Comparison of ENCODE assay signal across 16 cellular contexts in genomic region chr10:102819054-102819453, GRCh38. TPM values are rescaled to one million over a fixed set of nuclear protein-coding genes. Genes with fewer than 3 reads are reported as not detected.
DNase-seq lines count a peak whose midpoint lies in the region; ATAC-seq and TF ChIP-seq lines count a peak whose summit lies in the region.
"Had no signal": no experiment of that assay in that cellular context is flagged by ENCODE, and none has a peak within 500 bp of the region (broad histone marks: within the 10 kb centered on the region; RNA-seq: fewer than 3 reads in every experiment).

No MANE protein-coding gene starts in this region.

- H3K36me3 Mint-ChIP-seq in dendritic cell treated with granulocyte-macrophage colony-stimulating factor and Interleukin-4, amounts not matched to agents 40 ng/mL and 50 ng/mL, for 4 days (ENCODE audit: low read depth) = peaks cover 21% of the 10 kb centered on the region

- no CpG with 5 or more reads among the region's 6 CpGs for WGBS in neuronal stem cell (ENCODE audit: extremely low coverage in 2 of 2, insufficient read length in 2 of 2, insufficient replicate concordance in 1 of 2), 2 donors
- whole genome bisulfite sequencing in upper lobe of left lung, 2 donors = 35 to 62% methylated on average over 6 of the region's 6 CpGs

- H3K27me3 Mint-ChIP-seq in dendritic cell treated with granulocyte-macrophage colony-stimulating factor and Interleukin-4, amounts not matched to agents 40 ng/mL and 50 ng/mL, for 4 days = no peaks in the 10 kb centered on the region

- no peak overlapping the region for H2BK12ac ChIP-seq in neuronal stem cell (ENCODE audit: low read length)

- no peak for TF ChIP-seq CTCF in upper lobe of left lung (IDR thresholded peaks at IDR 0.05)

- H3K9me3 ChIP-seq in neuronal stem cell (replicated peaks in 1 of 2; ENCODE audit: control insufficient read depth in 2 of 2, insufficient read depth in 1 of 2, low read depth in 1 of 2, low read length in 2 of 2) (no peaks in the 10 kb centered on the region), upper lobe of left lung (no peaks in the 10 kb centered on the region)
- H3K9me3 ChIP-seq: prostate gland had no signal

- no peak overlapping the region for H4K8ac ChIP-seq in neuronal stem cell (ENCODE audit: low read depth, low read length)

- no peak overlapping the region for H2BK15ac ChIP-seq in neuronal stem cell (ENCODE audit: low read length)

- H3K4me3 ChIP-seq in neuronal stem cell (ENCODE audit: low read length in 2 of 2) = no peak overlapping the region
- no peak overlapping the region for H3K4me3 ChIP-seq in upper lobe of left lung
- H3K4me3 ChIP-seq: prostate gland had no signal

- H3K27ac ChIP-seq in neuronal stem cell (replicated peaks; ENCODE audit: low read length) = no peak overlapping the region
- H3K27ac ChIP-seq in upper lobe of left lung = peak overlapping the region; percentile 61 to 91 (median 69)
- H3K27ac ChIP-seq: 22Rv1 had no signal

- H3K36me3 ChIP-seq in neuronal stem cell (replicated peaks in 1 of 2; ENCODE audit: control insufficient read depth in 2 of 2, insufficient read depth in 2 of 2, low read length in 2 of 2) (peaks cover 3 to 10% of the 10 kb centered on the region in 2 donors), upper lobe of left lung (peaks cover 0 to 11% (median 5%) of the 10 kb centered on the region in 4 donors)
- H3K36me3 ChIP-seq: prostate gland had no signal

- H3K4me1 ChIP-seq in neuronal stem cell (ENCODE audit: control insufficient read depth in 2 of 2, insufficient read depth in 1 of 2, low read depth in 1 of 2, low read length in 2 of 2) (peaks cover 0 to 8% of the 10 kb centered on the region in 2 donors), upper lobe of left lung (peaks cover 26 to 44% (median 27%) of the 10 kb centered on the region in 4 donors)
- H3K4me1 ChIP-seq: prostate gland had no signal

- H2BK120ac ChIP-seq in neuronal stem cell (ENCODE audit: low read depth, low read length) = no peak overlapping the region

- ATAC-seq in upper lobe of left lung (ENCODE audit: low FRiP score in 2 of 2) = peak in 1 of 2 donors; percentile 62
- ATAC-seq: activated T-cell treated with anti-CD3 and anti-CD28 coated beads, Interleukin-2, amount 50 U/mL, for 4 hours; stimulated activated naive CD8-positive, alpha-beta T cell treated with anti-CD3 and anti-CD28 coated beads, Interleukin-15, Interleukin-2, amounts not matched to agents 100 U/mL and 50 U/mL, for 24 hours had no signal

- no peak overlapping the region for H3K18ac ChIP-seq in neuronal stem cell (ENCODE audit: low read length)

- no peak overlapping the region for H3K23ac ChIP-seq in neuronal stem cell (ENCODE audit: low read depth, low read length, poor library complexity)

- no peak overlapping the region for H3K9ac ChIP-seq in neuronal stem cell (ENCODE audit: low read depth, low read length, poor library complexity)

- no peak overlapping the region for H2AFZ ChIP-seq in neuronal stem cell (ENCODE audit: low read length)

- H4K91ac ChIP-seq in neuronal stem cell (ENCODE audit: low read depth, low read length, poor library complexity) = no peak overlapping the region

- peak overlapping the region; percentile 10 for H2BK5ac ChIP-seq in neuronal stem cell (ENCODE audit: low read length)

- no peaks in the 10 kb centered on the region for H3K9me3 Mint-ChIP-seq in dendritic cell treated with granulocyte-macrophage colony-stimulating factor and Interleukin-4, amounts not matched to agents 40 ng/mL and 50 ng/mL, for 4 days
- H3K9me3 Mint-ChIP-seq: activated T-cell treated with anti-CD3 and anti-CD28 coated beads, Interleukin-2, amount 50 U/mL, for 4 hours had no signal

- peaks cover 2% of the 10 kb centered on the region for H3K79me1 ChIP-seq in neuronal stem cell (ENCODE audit: low read depth, low read length)

- intact Hi-C loops in dendritic cell treated with granulocyte-macrophage colony-stimulating factor and Interleukin-4, amounts not matched to agents 40 ng/mL and 50 ng/mL, for 4 days (cut with micrococcal nuclease) = loop anchor here (5.0 kb wide), 2 partner anchors 47 to 77 kb away; partner anchors contain the start of gene WBP1L

- peak overlapping the region; percentile 20 for H3K4me3 Mint-ChIP-seq in dendritic cell treated with granulocyte-macrophage colony-stimulating factor and Interleukin-4, amounts not matched to agents 40 ng/mL and 50 ng/mL, for 4 days
- H3K4me3 Mint-ChIP-seq: activated T-cell treated with anti-CD3 and anti-CD28 coated beads, Interleukin-2, amount 50 U/mL, for 4 hours had no signal

- no peak overlapping the region for H3K4me2 ChIP-seq in neuronal stem cell (ENCODE audit: insufficient read depth, low read length, poor library complexity, severe bottlenecking)

- TF ChIP-seq EP300 in upper lobe of left lung (IDR thresholded peaks at IDR 0.05) = no peak

- no peak for TF ChIP-seq POLR2A in upper lobe of left lung (IDR thresholded peaks at IDR 0.05)

- DNase-seq in SIG-M5 treated with dmso at 0.1 percent for 504 hours (lab: John Stamatoyannopoulos, UW; ENCODE audit: unreplicated experiment) = peak; percentile 27
- DNase-seq in SIG-M5 (lab: John Stamatoyannopoulos, UW) = no peak
- no peak for DNase-seq in neuronal stem cell (ENCODE audit: low spot score)
- DNase-seq in upper lobe of left lung = peak in 1 of 2 donors; percentile 71
- DNase-seq in HuH-7 (ENCODE audit: low spot score) = no peak
- no peak for DNase-seq in NCI-H510A treated with DMSO at 0.1 percent for 48 hours (lab: John Stamatoyannopoulos, UW)
- no peak for DNase-seq in activated CD4-positive, alpha-beta T cell treated with anti-CD3 and anti-CD28 coated beads, Interleukin-2, amount 50 U/mL, for 4 hours
- DNase-seq: activated T-cell treated with anti-CD3 and anti-CD28 coated beads, Interleukin-2, amount 50 U/mL, for 4 hours; mesenchymal stem cell; NCI-H1048; stimulated activated CD4-positive, alpha-beta T cell treated with anti-CD3 and anti-CD28 coated beads, Interleukin-4, amount 100 ng/mL, for 24 hours; stimulated activated naive CD8-positive, alpha-beta T cell treated with anti-CD3 and anti-CD28 coated beads, Interleukin-15, Interleukin-2, amounts not matched to agents 100 U/mL and 50 U/mL, for 24 hours had no signal

- H3K27me3 ChIP-seq in neuronal stem cell (ENCODE audit: control insufficient read depth in 3 of 3, insufficient read depth in 3 of 3, low read depth in 1 of 3, low read length in 3 of 3) = peaks cover 0 to 3% (median 0%) of the 10 kb centered on the region in 3 experiments
- H3K27me3 ChIP-seq in upper lobe of left lung = no peaks in the 10 kb centered on the region

- peaks cover 64% of the 10 kb centered on the region for H3K4me1 Mint-ChIP-seq in dendritic cell treated with granulocyte-macrophage colony-stimulating factor and Interleukin-4, amounts not matched to agents 40 ng/mL and 50 ng/mL, for 4 days (ENCODE audit: low read depth)

- H3K4ac ChIP-seq in neuronal stem cell (ENCODE audit: low read length) = no peak overlapping the region

- peak overlapping the region; percentile 95 for H3K27ac Mint-ChIP-seq in dendritic cell treated with granulocyte-macrophage colony-stimulating factor and Interleukin-4, amounts not matched to agents 40 ng/mL and 50 ng/mL, for 4 days

- H2AK5ac ChIP-seq in neuronal stem cell (ENCODE audit: low read depth, low read length) = no peak overlapping the region

- no peak overlapping the region for H3K14ac ChIP-seq in neuronal stem cell (ENCODE audit: low read length)

RNA-seq across cellular contexts. Expression of gene CYP17A1, which starts 18.2 kb away (rescaled TPM):
- polyA plus RNA-seq in neuronal stem cell (2013, experiment 1 of 2) = not detected
- not detected for polyA plus RNA-seq in neuronal stem cell (2013, experiment 2 of 2)
- total RNA-seq in upper lobe of left lung = 1 to 10 TPM in 5 of 6 donors, not detected in 1; 1.2 to 6.3 (median 2.1) TPM
- total RNA-seq: astrocyte had no signal

RNA-seq across cellular contexts. Expression of gene BORCS7, which starts 35.0 kb away (rescaled TPM):
- 10.3 TPM for polyA plus RNA-seq in neuronal stem cell (2013, experiment 1 of 2)
- 11.4 TPM for polyA plus RNA-seq in neuronal stem cell (2013, experiment 2 of 2)
- total RNA-seq in upper lobe of left lung = 10 to 100 TPM; 10.5 to 43.4 (median 23.0) TPM

RNA-seq across cellular contexts. Expression of gene AS3MT, which starts 50.2 kb away (rescaled TPM):
- polyA plus RNA-seq in neuronal stem cell (2013, experiment 1 of 2) = 27.0 TPM
- 27.9 TPM for polyA plus RNA-seq in neuronal stem cell (2013, experiment 2 of 2)
- 1 to 10 TPM; 1.7 to 4.9 (median 2.3) TPM for total RNA-seq in upper lobe of left lung
